9 cellular contexts compared by ENCODE assay signal in genomic region chr12:52222692-52223091, GRCh38. TPM values are rescaled to one million over a fixed set of nuclear protein-coding genes. Genes with fewer than 3 reads are reported as not detected.
"Had no signal": no experiment of that assay in that cellular context is flagged by ENCODE, and none has a peak within 500 bp of the region (broad histone marks: within the 10 kb centered on the region; RNA-seq: fewer than 3 reads in every experiment).

No MANE protein-coding gene starts in this region.

- H3K27ac Mint-ChIP-seq: activated naive CD4-positive, alpha-beta T cell treated with anti-CD3 and anti-CD28 coated beads, Interleukin-2, amount 10 ng/mL, durations not matched to agents 7 days and 5 days; nephron progenitor cell; T-cell had no signal

- H3K4me3 Mint-ChIP-seq: activated naive CD4-positive, alpha-beta T cell treated with anti-CD3 and anti-CD28 coated beads, Interleukin-2, amount 10 ng/mL, durations not matched to agents 7 days and 5 days; nephron progenitor cell; T-cell had no signal

- H3K36me3 Mint-ChIP-seq: activated naive CD4-positive, alpha-beta T cell treated with anti-CD3 and anti-CD28 coated beads, Interleukin-2, amount 10 ng/mL, durations not matched to agents 7 days and 5 days; T-cell had no signal

- H3K4me1 Mint-ChIP-seq: nephron progenitor cell, T-cell had no signal

- H3K9me3 Mint-ChIP-seq: activated naive CD4-positive, alpha-beta T cell treated with anti-CD3 and anti-CD28 coated beads, Interleukin-2, amount 10 ng/mL, durations not matched to agents 7 days and 5 days; nephron progenitor cell; stimulated activated naive CD8-positive, alpha-beta T cell treated with anti-CD3 and anti-CD28 coated beads, Interleukin-15, amount 100 ng/mL, for 72 hours; T-cell had no signal

- FAIRE-seq: colon had no signal

RNA-seq across cellular contexts. Expression of gene KRT7, which starts 10.4 kb away (rescaled TPM):
- total RNA-seq: occipital lobe, temporal lobe had no signal

RNA-seq across cellular contexts. Expression of gene KRT80, which starts 30.9 kb away (rescaled TPM):
- total RNA-seq: occipital lobe had no signal

RNA-seq across cellular contexts. Expression of gene KRT86, which starts 51.8 kb away (rescaled TPM):
- total RNA-seq: esophagus mucosa had no signal
- polyA plus RNA-seq: liver had no signal
